Comparison of ENCODE assay signal across 25 cellular contexts in genomic region chr13:110349239-110349638, GRCh38. TPM values are rescaled to one million over a fixed set of nuclear protein-coding genes. Genes with fewer than 3 reads are reported as not detected.
DNase-seq lines count a peak whose midpoint lies in the region; ATAC-seq and TF ChIP-seq lines count a peak whose summit lies in the region.
"Had no signal": no experiment of that assay in that cellular context is flagged by ENCODE, and none has a peak within 500 bp of the region (broad histone marks: within the 10 kb centered on the region; RNA-seq: fewer than 3 reads in every experiment).

No MANE protein-coding gene starts in this region.

- H3K27me3 Mint-ChIP-seq in osteocyte (ENCODE audit: unreplicated experiment), result no peaks in the 10 kb centered on the region
- H3K27me3 Mint-ChIP-seq in CD4-positive, alpha-beta memory T cell, result peaks cover 2% of the 10 kb centered on the region in 2 donors
- H3K27me3 Mint-ChIP-seq: activated naive CD4-positive, alpha-beta T cell treated with anti-CD3 and anti-CD28 coated beads, Interleukin-2, amount 50 U/mL, for 24 hours had no signal

- peak overlapping the region; percentile 83 for H3K27ac ChIP-seq in PC-9
- peak overlapping the region; percentile 89 to 96 for H3K27ac ChIP-seq in coronary artery
- peak overlapping the region; percentile 63 for H3K27ac ChIP-seq in upper lobe of right lung
- H3K27ac ChIP-seq in CD4-positive, alpha-beta memory T cell (ENCODE audit: low read depth, low read length), result no peak overlapping the region
- H3K27ac ChIP-seq: body of pancreas, suprapubic skin had no signal

- CTCF ChIA-PET in PC-9 (lab: Charles Lee), result no interaction called here
- CTCF ChIA-PET in CD4-positive, alpha-beta memory T cell (lab: Charles Lee; ENCODE audit: partially characterized antibody), result no interaction called here

- no peaks in the 10 kb centered on the region for H3K9me3 Mint-ChIP-seq in osteocyte (ENCODE audit: unreplicated experiment)
- H3K9me3 Mint-ChIP-seq in CD4-positive, alpha-beta memory T cell, result peaks cover 0 to 2% (median 0%) of the 10 kb centered on the region in 8 donors
- H3K9me3 Mint-ChIP-seq: activated naive CD4-positive, alpha-beta T cell treated with anti-CD3 and anti-CD28 coated beads, Interleukin-2, amount 50 U/mL, for 24 hours; activated T-cell treated with anti-CD3 and anti-CD28 coated beads, Interleukin-2, amount 50 U/mL, for 4 hours had no signal

- H3F3A ChIP-seq in PC-9 (ENCODE audit: insufficient read depth, low read depth), result peaks cover 38% of the 10 kb centered on the region

- no peaks in the 10 kb centered on the region for H3K27me3 ChIP-seq in PC-9 (ENCODE audit: insufficient read depth, low read depth)
- H3K27me3 ChIP-seq in upper lobe of right lung, result no peaks in the 10 kb centered on the region
- H3K27me3 ChIP-seq in CD4-positive, alpha-beta memory T cell (ENCODE audit: insufficient read depth, low read length), result no peaks in the 10 kb centered on the region
- H3K27me3 ChIP-seq: body of pancreas, spleen, suprapubic skin had no signal

- H3K4me1 Mint-ChIP-seq in osteocyte (ENCODE audit: unreplicated experiment), result peaks cover 83% of the 10 kb centered on the region
- H3K4me1 Mint-ChIP-seq in CD4-positive, alpha-beta memory T cell, result no peaks in the 10 kb centered on the region
- H3K4me1 Mint-ChIP-seq: activated naive CD4-positive, alpha-beta T cell treated with anti-CD3 and anti-CD28 coated beads, Interleukin-2, amount 50 U/mL, for 24 hours had no signal

- DNase-seq in PC-9 (no peak), coronary artery (ENCODE audit: low spot score) (peak; percentile 57), osteocyte (ENCODE audit: extremely low spot score, unreplicated experiment) (no peak), upper lobe of right lung (no peak), DMS153 (lab: John Stamatoyannopoulos, UW) (no peak)
- DNase-seq in CD4-positive, alpha-beta memory T cell, result no peak
- DNase-seq: activated T-cell treated with anti-CD3 and anti-CD28 coated beads, Interleukin-2, amount 50 U/mL, for 4 hours; BE2C; body of pancreas; Calu3; cortex of kidney; kidney; NCI-H1048; NCI-H2107; NCI-H524 treated with DMSO at 0.1 percent for 48 hours; OCI-M1; posterior cingulate gyrus; SK-N-SH; spleen; T1000 had no signal

- H3K79me2 ChIP-seq in PC-9 (ENCODE audit: low read depth), result no peaks in the 10 kb centered on the region

- peaks cover 22% of the 10 kb centered on the region for H3K36me3 Mint-ChIP-seq in osteocyte (ENCODE audit: unreplicated experiment)
- H3K36me3 Mint-ChIP-seq in CD4-positive, alpha-beta memory T cell, result no peaks in the 10 kb centered on the region
- H3K36me3 Mint-ChIP-seq: activated naive CD4-positive, alpha-beta T cell treated with anti-CD3 and anti-CD28 coated beads, Interleukin-2, amount 50 U/mL, for 24 hours had no signal

- peak overlapping the region; percentile 69; the same call in 1 of the 2 replicates for H3K4me2 ChIP-seq in PC-9
- H3K4me2 ChIP-seq: SK-N-SH had no signal

- H3K9me3 ChIP-seq in PC-9 (ENCODE audit: insufficient read depth, low read depth) (no peaks in the 10 kb centered on the region), upper lobe of right lung (no peaks in the 10 kb centered on the region)
- no peaks in the 10 kb centered on the region for H3K9me3 ChIP-seq in CD4-positive, alpha-beta memory T cell (ENCODE audit: control insufficient read depth in 1 of 2, low read length in 2 of 2)
- H3K9me3 ChIP-seq: BE2C, body of pancreas, SK-N-SH, spleen, suprapubic skin had no signal

- H3K4me1 ChIP-seq in PC-9 (replicated peaks; ENCODE audit: insufficient read depth) (peaks cover 48% of the 10 kb centered on the region), upper lobe of right lung (peaks cover 12% of the 10 kb centered on the region)
- no peaks in the 10 kb centered on the region for H3K4me1 ChIP-seq in CD4-positive, alpha-beta memory T cell (ENCODE audit: insufficient read depth, low read length)
- H3K4me1 ChIP-seq: BE2C had no signal

- peak overlapping the region; percentile 95 for H3K27ac Mint-ChIP-seq in osteocyte (ENCODE audit: unreplicated experiment)
- H3K27ac Mint-ChIP-seq in CD4-positive, alpha-beta memory T cell, result no peak overlapping the region
- H3K27ac Mint-ChIP-seq: activated naive CD4-positive, alpha-beta T cell treated with anti-CD3 and anti-CD28 coated beads, Interleukin-2, amount 50 U/mL, for 24 hours had no signal

- no TSS peak for BruUV-seq in PC-9 (replicated peaks; lab: Mats Ljungman, UMichigan)

- no peaks in the 10 kb centered on the region for H4K20me1 ChIP-seq in PC-9 (ENCODE audit: insufficient read depth)

- no peak overlapping the region for H3K4me3 ChIP-seq in PC-9
- H3K4me3 ChIP-seq in coronary artery, result no peak overlapping the region
- no peak overlapping the region for H3K4me3 ChIP-seq in upper lobe of right lung
- no peak overlapping the region for H3K4me3 ChIP-seq in CD4-positive, alpha-beta memory T cell (ENCODE audit: low read length in 2 of 2)
- H3K4me3 ChIP-seq: body of pancreas, spleen, suprapubic skin had no signal

- no peaks in the 10 kb centered on the region for H3K36me3 ChIP-seq in PC-9 (ENCODE audit: low read depth)
- H3K36me3 ChIP-seq in upper lobe of right lung, result no peaks in the 10 kb centered on the region
- no peaks in the 10 kb centered on the region for H3K36me3 ChIP-seq in CD4-positive, alpha-beta memory T cell (ENCODE audit: insufficient read depth, low read length)
- H3K36me3 ChIP-seq: BE2C, spleen, suprapubic skin had no signal

- ATAC-seq in upper lobe of right lung, result no peak
- no peak for ATAC-seq in HG02870 (IDR thresholded peaks at IDR 0.05; ENCODE audit: unreplicated experiment)
- ATAC-seq: activated CD4-positive, CD25-positive, alpha-beta regulatory T cell treated with anti-CD3 and anti-CD28 coated beads, Interleukin-2, amount 50 U/mL, for 24 hours; activated T-cell treated with anti-CD3 and anti-CD28 coated beads, Interleukin-2, amount 50 U/mL, for 4 hours; body of pancreas had no signal

- no peaks in the 10 kb centered on the region for H3K9me2 ChIP-seq in PC-9 (ENCODE audit: insufficient read depth)
- H3K9me2 ChIP-seq: SK-N-SH had no signal

- POLR2A ChIA-PET in PC-9 (lab: Charles Lee; ENCODE audit: unreplicated experiment), result no interaction called here
- POLR2A ChIA-PET in CD4-positive, alpha-beta memory T cell (lab: Charles Lee; ENCODE audit: partially characterized antibody), result no interaction called here

- no peak overlapping the region for H2AFZ ChIP-seq in PC-9

- intact Hi-C loops in PC-9 (cut with micrococcal nuclease; ENCODE audit: unreplicated experiment), result no loop called here
- intact Hi-C loops in upper lobe of right lung (cut with DNase I), result no loop called here
- intact Hi-C loops in CD4-positive, alpha-beta memory T cell (cut with micrococcal nuclease), result no loop called here

- no peak overlapping the region for H3K4me3 Mint-ChIP-seq in osteocyte (ENCODE audit: unreplicated experiment)
- H3K4me3 Mint-ChIP-seq in CD4-positive, alpha-beta memory T cell, result no peak overlapping the region
- H3K4me3 Mint-ChIP-seq: activated naive CD4-positive, alpha-beta T cell treated with anti-CD3 and anti-CD28 coated beads, Interleukin-2, amount 50 U/mL, for 24 hours; activated T-cell treated with anti-CD3 and anti-CD28 coated beads, Interleukin-2, amount 50 U/mL, for 4 hours; nephron had no signal

- no peak for TF ChIP-seq CTCF in PC-9 (conservative IDR thresholded peaks at IDR 0.05)
- TF ChIP-seq CTCF in coronary artery (IDR thresholded peaks at IDR 0.05), result no peak
- no peak for TF ChIP-seq CTCF in osteocyte (IDR thresholded peaks at IDR 0.05)
- no peak for TF ChIP-seq CTCF in upper lobe of right lung (IDR thresholded peaks at IDR 0.05)

RNA-seq across cellular contexts. Expression of gene COL4A2, which starts 42.2 kb away (rescaled TPM):
- 1.1 and 1.2 TPM in 2 replicates for total RNA-seq in PC-9 (2021)
- total RNA-seq in osteocyte, result 2,001 and 2,067 TPM in 2 replicates
- 273 TPM for total RNA-seq in upper lobe of right lung
- total RNA-seq in CD4-positive, alpha-beta memory T cell, result not detected
- polyA plus RNA-seq in CD4-positive, alpha-beta memory T cell, result not detected

RNA-seq across cellular contexts. Expression of gene COL4A1, which starts 42.3 kb away (rescaled TPM):
- 12.3 and 24.5 TPM in 2 replicates for total RNA-seq in PC-9 (2021)
- 3,181 and 3,589 TPM in 2 replicates for total RNA-seq in osteocyte
- total RNA-seq in upper lobe of right lung, result 242 TPM
- total RNA-seq in CD4-positive, alpha-beta memory T cell, result not detected
- polyA plus RNA-seq in CD4-positive, alpha-beta memory T cell, result not detected

Comparison
In these comparisons a context has a peak if more than half of its experiments do, and no peak if none do; other contexts are left out.
1. RNA of gene COL4A2, which starts 42.2 kb away (total RNA-seq): 2,001 to 2,067 TPM in osteocyte and 273 TPM in upper lobe of right lung (single experiment); 1.1 to 1.2 TPM in PC-9 and not detected in CD4-positive, alpha-beta memory T cell; every median in the first group is over 100 times any median in the second.
2. RNA of gene COL4A1, which starts 42.3 kb away (total RNA-seq): 3,181 to 3,589 TPM in osteocyte, 242 TPM in upper lobe of right lung (single experiment) and 12.3 to 24.5 TPM in PC-9; not detected in CD4-positive, alpha-beta memory T cell; every median in the first group is over 10 times any median in the second.